ENCODE assay signal across 19 cellular contexts in genomic region chr14:23559921-23560520, GRCh38. TPM values are rescaled to one million over a fixed set of nuclear protein-coding genes. Genes with fewer than 3 reads are reported as not detected.
DNase-seq lines count a peak whose midpoint lies in the region; ATAC-seq and TF ChIP-seq lines count a peak whose summit lies in the region.
"Had no signal": no experiment of that assay in that cellular context is flagged by ENCODE, and none has a peak within 500 bp of the region (broad histone marks: within the 10 kb centered on the region; RNA-seq: fewer than 3 reads in every experiment).

No MANE protein-coding gene starts in this region.

- TF ChIP-seq CTCF in H9 (conservative IDR thresholded peaks at IDR 0.05) (no peak), neural crest cell (conservative IDR thresholded peaks at IDR 0.05) (no peak), endodermal cell (conservative IDR thresholded peaks at IDR 0.05) (no peak)

- H2BK5ac ChIP-seq in H9 (ENCODE audit: insufficient read length, low read length) = no peak overlapping the region

- no peaks in the 10 kb centered on the region for H4K20me1 ChIP-seq in H9 (ENCODE audit: control insufficient read depth, insufficient read depth, insufficient read length)

- H2BK12ac ChIP-seq in H9 (ENCODE audit: insufficient read length, low read depth, low read length) = no peak overlapping the region

- no peaks in the 10 kb centered on the region for H3K79me1 ChIP-seq in H9 (ENCODE audit: insufficient read depth, low read depth, low read length, poor library complexity, severe bottlenecking)

- no peak overlapping the region for H3K23ac ChIP-seq in H9 (ENCODE audit: insufficient read length, low read depth, low read length)

- H2BK20ac ChIP-seq in H9 (ENCODE audit: low read depth, low read length, poor library complexity, severe bottlenecking) = no peak overlapping the region

- peaks cover 70% of the 10 kb centered on the region for H3K36me3 ChIP-seq in endodermal cell (ENCODE audit: control insufficient read depth, insufficient read depth, low read length)
- H3K36me3 ChIP-seq: uterus had no signal

- H3K4me1 ChIP-seq in H9 (ENCODE audit: insufficient read depth, low read length) (peaks cover 4% of the 10 kb centered on the region; the same call in 1 of the 2 replicates), endodermal cell (ENCODE audit: control insufficient read depth, insufficient read depth, low read length) (no peaks in the 10 kb centered on the region)

- no peak overlapping the region for H3K4me3 ChIP-seq in endodermal cell (ENCODE audit: low read length)
- H3K4me3 ChIP-seq: cardiac muscle cell, coronary artery, left ventricle myocardium inferior, thoracic aorta, uterus had no signal

- peaks cover 19% of the 10 kb centered on the region for H3K23me2 ChIP-seq in H9 (ENCODE audit: insufficient read length, low read depth, low read length, poor library complexity, severe bottlenecking)

- H3K4me2 ChIP-seq in H9 (ENCODE audit: insufficient read depth, insufficient read length, low read length) = no peak overlapping the region

- H2BK15ac ChIP-seq in H9 (ENCODE audit: low read depth, low read length) = no peak overlapping the region

- no peak overlapping the region for H3K18ac ChIP-seq in H9 (ENCODE audit: insufficient read length, low read depth, low read length)

- no peak overlapping the region for H4K8ac ChIP-seq in H9 (replicated peaks; ENCODE audit: insufficient read length, low read depth, low read length)

- H3K4me3 Mint-ChIP-seq in activated T-cell treated with anti-CD3 and anti-CD28 coated beads, Interleukin-2, amount 50 U/mL, for 72 hours = no peak overlapping the region
- H3K4me3 Mint-ChIP-seq in H9 (peak overlapping the region in 1 of 2 experiments; percentile 4; a peak in 1 of 5 replicates), neural crest cell (peak overlapping the region; percentile 80), endodermal cell (no peak overlapping the region)
- H3K4me3 Mint-ChIP-seq in activated T-helper 1 cell treated with anti-CD3 and anti-CD28 coated beads, Interleukin-12 subunit alpha, Interleukin-12 subunit beta, Interleukin-2, Interleukin-4 antibody, amounts not matched to agents 30 ng/mL and 10 ng/mL and 1 ng/mL, durations not matched to agents 14 hours and 24 hours and 36 hours = no peak overlapping the region
- H3K4me3 Mint-ChIP-seq: mesothelial cell of epicardium had no signal

- H3K27ac Mint-ChIP-seq in activated T-cell treated with anti-CD3 and anti-CD28 coated beads, Interleukin-2, amount 50 U/mL, for 72 hours = peak overlapping the region; percentile 64
- H3K27ac Mint-ChIP-seq in H9 (peak overlapping the region in 2 of 3 experiments; percentile 8 to 35; a peak in 2 of 7 replicates), neural crest cell (ENCODE audit: unreplicated experiment) (no peak overlapping the region), endodermal cell (no peak overlapping the region)
- peak overlapping the region; percentile 41 for H3K27ac Mint-ChIP-seq in activated T-helper 1 cell treated with anti-CD3 and anti-CD28 coated beads, Interleukin-12 subunit alpha, Interleukin-12 subunit beta, Interleukin-2, Interleukin-4 antibody, amounts not matched to agents 30 ng/mL and 10 ng/mL and 1 ng/mL, durations not matched to agents 14 hours and 24 hours and 36 hours
- H3K27ac Mint-ChIP-seq: mesothelial cell of epicardium had no signal

- H3K27ac ChIP-seq in H9 (ENCODE audit: insufficient read length, low read depth, low read length) = no peak overlapping the region
- H3K27ac ChIP-seq in endodermal cell (ENCODE audit: low read depth, low read length) = no peak overlapping the region
- H3K27ac ChIP-seq: cardiac muscle cell, coronary artery, left ventricle myocardium inferior, thoracic aorta, uterus had no signal

- H4K91ac ChIP-seq in H9 (ENCODE audit: insufficient read length, low read depth, low read length) = no peak overlapping the region

- DNase-seq in activated T-cell treated with anti-CD3 and anti-CD28 coated beads, Interleukin-2, amount 50 U/mL, for 72 hours = no peak
- DNase-seq in activated T-cell treated with anti-CD3 and anti-CD28 coated beads, Interleukin-2, amount 50 U/mL, for 48 hours = no peak
- DNase-seq in H9 (no peak), neural crest cell (ENCODE audit: low read depth, low spot score) (no peak), endodermal cell (no peak)
- DNase-seq in activated T-helper 1 cell treated with anti-CD3 and anti-CD28 coated beads, Interleukin-12 subunit alpha, Interleukin-12 subunit beta, Interleukin-2, Interleukin-4 antibody, amounts not matched to agents 30 ng/mL and 10 ng/mL and 1 ng/mL, durations not matched to agents 14 hours and 24 hours and 36 hours (ENCODE audit: low spot score) = no peak
- DNase-seq in activated effector memory CD4-positive, alpha-beta T cell treated with anti-CD3 and anti-CD28 coated beads, Interleukin-2, amount 50 U/mL, for 16 hours = no peak
- DNase-seq: GDM1, SIG-M5, uterus had no signal

- no peak overlapping the region for H3K14ac ChIP-seq in H9 (ENCODE audit: insufficient read depth, low read length)

- H3T11ph ChIP-seq in H9 (ENCODE audit: low read length) = no peak overlapping the region

- intact Hi-C loops in activated T-helper 1 cell treated with anti-CD3 and anti-CD28 coated beads, Interleukin-12 subunit alpha, Interleukin-12 subunit beta, Interleukin-2, Interleukin-4 antibody, amounts not matched to agents 30 ng/mL and 10 ng/mL and 1 ng/mL, durations not matched to agents 14 hours and 24 hours and 36 hours (cut with micrococcal nuclease) = loop anchor here (1.0 to 10.0 kb wide), 3 partner anchors 9 to 1035 kb away; partner anchors contain the start of genes DCAF11, NRL and ZFHX2

- no peaks in the 10 kb centered on the region; the same call in 1 of the 2 replicates for H3K79me2 ChIP-seq in H9 (ENCODE audit: insufficient read depth, low read length)

- no peak overlapping the region for H3K4ac ChIP-seq in H9 (ENCODE audit: low read depth, low read length)

- H3K27me3 ChIP-seq in H9 (ENCODE audit: insufficient read depth, low read length) (no peaks in the 10 kb centered on the region), endodermal cell (ENCODE audit: control insufficient read depth, insufficient read depth, low read length, poor library complexity, severe bottlenecking) (no peaks in the 10 kb centered on the region)
- H3K27me3 ChIP-seq: cardiac muscle cell, uterus had no signal

- H3K4me1 Mint-ChIP-seq in activated T-cell treated with anti-CD3 and anti-CD28 coated beads, Interleukin-2, amount 50 U/mL, for 72 hours (ENCODE audit: low read depth) = peaks cover 57% of the 10 kb centered on the region
- peaks cover 21 to 35% of the 10 kb centered on the region in 2 experiments for H3K4me1 Mint-ChIP-seq in H9
- peaks cover 39% of the 10 kb centered on the region for H3K4me1 Mint-ChIP-seq in activated T-helper 1 cell treated with anti-CD3 and anti-CD28 coated beads, Interleukin-12 subunit alpha, Interleukin-12 subunit beta, Interleukin-2, Interleukin-4 antibody, amounts not matched to agents 30 ng/mL and 10 ng/mL and 1 ng/mL, durations not matched to agents 14 hours and 24 hours and 36 hours (ENCODE audit: low read depth)
- peaks cover 37% of the 10 kb centered on the region for H3K4me1 Mint-ChIP-seq in neural crest cell
- peaks cover 13% of the 10 kb centered on the region for H3K4me1 Mint-ChIP-seq in endodermal cell

- H3K27me3 Mint-ChIP-seq in activated T-cell treated with anti-CD3 and anti-CD28 coated beads, Interleukin-2, amount 50 U/mL, for 72 hours (ENCODE audit: low read depth) = no peaks in the 10 kb centered on the region
- H3K27me3 Mint-ChIP-seq in H9 (ENCODE audit: low read depth) (no peaks in the 10 kb centered on the region), neural crest cell (ENCODE audit: low read depth) (no peaks in the 10 kb centered on the region), endodermal cell (ENCODE audit: insufficient read depth) (no peaks in the 10 kb centered on the region)
- no peaks in the 10 kb centered on the region for H3K27me3 Mint-ChIP-seq in activated T-helper 1 cell treated with anti-CD3 and anti-CD28 coated beads, Interleukin-12 subunit alpha, Interleukin-12 subunit beta, Interleukin-2, Interleukin-4 antibody, amounts not matched to agents 30 ng/mL and 10 ng/mL and 1 ng/mL, durations not matched to agents 14 hours and 24 hours and 36 hours (ENCODE audit: insufficient read depth)
- H3K27me3 Mint-ChIP-seq: naive thymus-derived CD4-positive, alpha-beta T cell had no signal

- WGBS in H9 (ENCODE audit: extremely low coverage, insufficient read length, low lambda C conversion rate) = no CpG with 5 or more reads among the region's 3 CpGs
- WGBS in endodermal cell (ENCODE audit: insufficient coverage in 1 of 2, insufficient read length in 1 of 2), 2 experiments = 90 to 94% methylated on average over 2 to 3 of the region's 3 CpGs

- no peak overlapping the region for H4K5ac ChIP-seq in H9 (ENCODE audit: insufficient read length, low read depth, low read length)

- H2AFZ ChIP-seq in H9 (ENCODE audit: low read length) = no peak overlapping the region

- no peak overlapping the region for H3K56ac ChIP-seq in H9 (ENCODE audit: insufficient read length, low read depth, low read length)

- H3K9me3 Mint-ChIP-seq in activated T-cell treated with anti-CD3 and anti-CD28 coated beads, Interleukin-2, amount 50 U/mL, for 72 hours = no peaks in the 10 kb centered on the region
- H3K9me3 Mint-ChIP-seq in H9 (no peaks in the 10 kb centered on the region), neural crest cell (no peaks in the 10 kb centered on the region), endodermal cell (no peaks in the 10 kb centered on the region)
- no peaks in the 10 kb centered on the region for H3K9me3 Mint-ChIP-seq in activated T-helper 1 cell treated with anti-CD3 and anti-CD28 coated beads, Interleukin-12 subunit alpha, Interleukin-12 subunit beta, Interleukin-2, Interleukin-4 antibody, amounts not matched to agents 30 ng/mL and 10 ng/mL and 1 ng/mL, durations not matched to agents 14 hours and 24 hours and 36 hours
- H3K9me3 Mint-ChIP-seq: mesothelial cell of epicardium; naive thymus-derived CD4-positive, alpha-beta T cell had no signal

- no peak overlapping the region for H2AK5ac ChIP-seq in H9 (ENCODE audit: insufficient read length, low read length)

- H3K9ac ChIP-seq in H9 (ENCODE audit: extremely low read depth, insufficient read length, low read length) (no peak overlapping the region), endodermal cell (ENCODE audit: extremely low read depth, low read length, poor library complexity, severe bottlenecking) (no peak overlapping the region)

- ATAC-seq in activated T-cell treated with anti-CD3 and anti-CD28 coated beads, Interleukin-2, amount 50 U/mL, for 72 hours (replicated peaks in 1 of 2) = no peak
- ATAC-seq in GM21447 (IDR thresholded peaks at IDR 0.05; ENCODE audit: unreplicated experiment) = no peak
- ATAC-seq: naive thymus-derived CD4-positive, alpha-beta T cell had no signal

- peaks cover 11 to 19% of the 10 kb centered on the region in 2 donors for H3K36me3 Mint-ChIP-seq in activated T-cell treated with anti-CD3 and anti-CD28 coated beads, Interleukin-2, amount 50 U/mL, for 72 hours (ENCODE audit: insufficient read depth in 2 of 2)
- H3K36me3 Mint-ChIP-seq in H9 (ENCODE audit: insufficient read depth in 1 of 3, low read depth in 3 of 3) (peaks cover 15 to 70% (median 60%) of the 10 kb centered on the region in 3 experiments), neural crest cell (ENCODE audit: low read depth) (no peaks in the 10 kb centered on the region), endodermal cell (ENCODE audit: low read depth) (peaks cover 48% of the 10 kb centered on the region)
- H3K36me3 Mint-ChIP-seq in activated T-helper 1 cell treated with anti-CD3 and anti-CD28 coated beads, Interleukin-12 subunit alpha, Interleukin-12 subunit beta, Interleukin-2, Interleukin-4 antibody, amounts not matched to agents 30 ng/mL and 10 ng/mL and 1 ng/mL, durations not matched to agents 14 hours and 24 hours and 36 hours (ENCODE audit: low read depth) = peaks cover 47% of the 10 kb centered on the region

- H3K9me3 ChIP-seq in H9 (ENCODE audit: control insufficient read depth, low read depth, low read length) (no peaks in the 10 kb centered on the region), endodermal cell (ENCODE audit: control insufficient read depth, low read length) (no peaks in the 10 kb centered on the region)
- H3K9me3 ChIP-seq: left ventricle myocardium inferior, thoracic aorta, uterus had no signal

- no peak overlapping the region for H2BK120ac ChIP-seq in H9 (ENCODE audit: low read depth, low read length, poor library complexity, severe bottlenecking)

RNA-seq across cellular contexts. Expression of gene THTPA, which starts 4.0 kb away (rescaled TPM):
- total RNA-seq in activated T-cell treated with anti-CD3 and anti-CD28 coated beads, Interleukin-2, amount 50 U/mL, for 72 hours = 1 to 10 TPM; 6.5 to 7.4 TPM
- 13.4 and 15.6 TPM in 2 replicates for total RNA-seq in H9 (2021)
- 14.3 and 14.5 TPM in 2 replicates for total RNA-seq in activated T-helper 1 cell treated with anti-CD3 and anti-CD28 coated beads, Interleukin-12 subunit alpha, Interleukin-12 subunit beta, Interleukin-2, Interleukin-4 antibody, amounts not matched to agents 30 ng/mL and 10 ng/mL and 1 ng/mL, durations not matched to agents 14 hours and 24 hours and 36 hours
- 19.4 and 19.6 TPM in 2 replicates for total RNA-seq in neural crest cell
- total RNA-seq in endodermal cell = 10 to 100 TPM; 13.0 to 17.0 TPM
- 17.3 TPM for polyA plus RNA-seq in endodermal cell (2013, experiment 1 of 2)
- polyA plus RNA-seq in endodermal cell (2013, experiment 2 of 2) = 15.7 TPM

RNA-seq across cellular contexts. Expression of gene AP1G2, which starts 7.6 kb away (rescaled TPM):
- total RNA-seq in activated T-cell treated with anti-CD3 and anti-CD28 coated beads, Interleukin-2, amount 50 U/mL, for 72 hours = 100 to 1,000 TPM; 211 to 233 TPM
- total RNA-seq in H9 (2021) (107 and 121 TPM in 2 replicates), neural crest cell (42.3 and 53.2 TPM in 2 replicates), endodermal cell (100 to 1,000 TPM; 203 to 209 TPM)
- 137 and 145 TPM in 2 replicates for total RNA-seq in activated T-helper 1 cell treated with anti-CD3 and anti-CD28 coated beads, Interleukin-12 subunit alpha, Interleukin-12 subunit beta, Interleukin-2, Interleukin-4 antibody, amounts not matched to agents 30 ng/mL and 10 ng/mL and 1 ng/mL, durations not matched to agents 14 hours and 24 hours and 36 hours
- 85.8 TPM for polyA plus RNA-seq in endodermal cell (2013, experiment 1 of 2)
- 69.8 TPM for polyA plus RNA-seq in endodermal cell (2013, experiment 2 of 2)

RNA-seq across cellular contexts. Expression of gene ZFHX2, which starts 8.5 kb away (rescaled TPM):
- total RNA-seq in activated T-cell treated with anti-CD3 and anti-CD28 coated beads, Interleukin-2, amount 50 U/mL, for 72 hours = 1 to 10 TPM; 1.9 to 3.7 TPM
- total RNA-seq in H9 (2021) (19.2 and 19.4 TPM in 2 replicates), neural crest cell (9.9 and 11.0 TPM in 2 replicates), endodermal cell (10 to 100 TPM; 12.8 to 15.4 TPM)
- total RNA-seq in activated T-helper 1 cell treated with anti-CD3 and anti-CD28 coated beads, Interleukin-12 subunit alpha, Interleukin-12 subunit beta, Interleukin-2, Interleukin-4 antibody, amounts not matched to agents 30 ng/mL and 10 ng/mL and 1 ng/mL, durations not matched to agents 14 hours and 24 hours and 36 hours = 2.2 and 2.7 TPM in 2 replicates
- polyA plus RNA-seq in endodermal cell (2013, experiment 1 of 2) = 15.2 TPM
- polyA plus RNA-seq in endodermal cell (2013, experiment 2 of 2) = 13.2 TPM
- polyA plus RNA-seq: naive thymus-derived CD4-positive, alpha-beta T cell had no signal

RNA-seq across cellular contexts. Expression of gene JPH4, which starts 18.6 kb away (rescaled TPM):
- 1 to 10 TPM; 1.2 to 1.5 TPM for total RNA-seq in activated T-cell treated with anti-CD3 and anti-CD28 coated beads, Interleukin-2, amount 50 U/mL, for 72 hours
- total RNA-seq in H9 (2021) = 6.7 and 6.8 TPM in 2 replicates
- 0.05 TPM in 1 of 2 replicates, not detected in the other for total RNA-seq in activated T-helper 1 cell treated with anti-CD3 and anti-CD28 coated beads, Interleukin-12 subunit alpha, Interleukin-12 subunit beta, Interleukin-2, Interleukin-4 antibody, amounts not matched to agents 30 ng/mL and 10 ng/mL and 1 ng/mL, durations not matched to agents 14 hours and 24 hours and 36 hours
- total RNA-seq in neural crest cell = 1.3 and 1.4 TPM in 2 replicates
- total RNA-seq in endodermal cell = under 1 TPM; 0.18 to 0.91 TPM
- 13.1 TPM for polyA plus RNA-seq in endodermal cell (2013, experiment 1 of 2)
- polyA plus RNA-seq in endodermal cell (2013, experiment 2 of 2) = 12.8 TPM
- total RNA-seq: NCI-H460 had no signal
- polyA plus RNA-seq: BJ had no signal

Comparison
In these comparisons a context has a peak if more than half of its experiments do, and no peak if none do; other contexts are left out.
1. H3K27ac Mint-ChIP-seq: peak in activated T-cell treated with anti-CD3 and anti-CD28 coated beads, Interleukin-2, amount 50 U/mL, for 72 hours (single experiment), H9 (2 of 3) and activated T-helper 1 cell treated with anti-CD3 and anti-CD28 coated beads, Interleukin-12 subunit alpha, Interleukin-12 subunit beta, Interleukin-2, Interleukin-4 antibody, amounts not matched to agents 30 ng/mL and 10 ng/mL and 1 ng/mL, durations not matched to agents 14 hours and 24 hours and 36 hours (single experiment); none in neural crest cell (single experiment) and endodermal cell (single experiment).